18 cellular contexts compared by ENCODE assay signal in genomic region chr7:19410096-19410495, GRCh38.
"Had no signal": no experiment of that assay in that cellular context is flagged by ENCODE, and none has a peak within 500 bp of the region (broad histone marks: within the 10 kb centered on the region; RNA-seq: fewer than 3 reads in every experiment).

No MANE protein-coding gene starts in this region.

- H3K4me3 ChIP-seq: ascending aorta, cardiac muscle cell, coronary artery, lung, skin epidermis, tibial nerve had no signal

- H3K27ac ChIP-seq: ascending aorta, cardiac muscle cell, coronary artery, parathyroid adenoma, skin epidermis, tibial nerve, VCaP had no signal

- DNase-seq: activated CD4-positive, alpha-beta memory T cell treated with anti-CD3 and anti-CD28 coated beads, Interleukin-2, amount 10 ng/mL, durations not matched to agents 7 days and 5 days; activated gamma-delta T cell treated with Interleukin-2 at 50 U/mL for 16 hours; activated naive CD8-positive, alpha-beta T cell treated with anti-CD3 and anti-CD28 coated beads, Interleukin-2, amount 10 ng/mL, durations not matched to agents 7 days and 5 days; activated T-cell treated with anti-CD3 and anti-CD28 coated beads, Interleukin-2, amount 50 U/mL, for 48 hours; effector CD4-positive, alpha-beta T cell; hypothalamus; left cardiac atrium; naive thymus-derived CD4-positive, alpha-beta T cell; T-cell; T1000 had no signal

- H3K9me3 ChIP-seq: ascending aorta, tibial nerve had no signal

- ATAC-seq: left cardiac atrium; naive thymus-derived CD4-positive, alpha-beta T cell; T-cell had no signal

- H3K36me3 ChIP-seq: ascending aorta, cardiac muscle cell, tibial nerve had no signal

- H3K9ac ChIP-seq: parathyroid adenoma had no signal
